ENCODE assay signal across 8 cellular contexts in genomic region chr2:170361359-170361936, GRCh38.
DNase-seq lines count a peak whose midpoint lies in the region; ATAC-seq and TF ChIP-seq lines count a peak whose summit lies in the region.

No MANE protein-coding gene starts in this region.

- no peaks in the 10 kb centered on the region for H3K9me3 Mint-ChIP-seq in memory B cell

- TF ChIP-seq EP300 in gastroesophageal sphincter (IDR thresholded peaks at IDR 0.05), result no peak

- intact Hi-C loops in dorsolateral prefrontal cortex (cut with DNase I), result no loop called here

- H3K27ac ChIP-seq in WERI-Rb-1 (no peak overlapping the region), dorsolateral prefrontal cortex (no peak overlapping the region), gastroesophageal sphincter (no peak overlapping the region)

- peak; percentile 54 for ATAC-seq in GM18867 (IDR thresholded peaks at IDR 0.05; ENCODE audit: unreplicated experiment)
- ATAC-seq in memory B cell (ENCODE audit: low read depth), result peak; percentile 51
- no peak for ATAC-seq in gastroesophageal sphincter

- H3K27me3 Mint-ChIP-seq in memory B cell, result peaks cover 5% of the 10 kb centered on the region

- H3K27me3 ChIP-seq in WERI-Rb-1 (ENCODE audit: insufficient read depth, low read depth, severe bottlenecking) (no peaks in the 10 kb centered on the region), dorsolateral prefrontal cortex (peaks cover 0 to 39% (median 8%) of the 10 kb centered on the region in 45 donors), gastroesophageal sphincter (peaks cover 47% of the 10 kb centered on the region)

- TF ChIP-seq CTCF in NB4 (IDR thresholded peaks at IDR 0.05; ENCODE audit: low read depth, low read length) (peak; percentile 90), WERI-Rb-1 (IDR thresholded peaks at IDR 0.05; ENCODE audit: low read depth, low read length) (peak; percentile 71), dorsolateral prefrontal cortex (IDR thresholded peaks at IDR 0.05 in 54 of 56, conservative IDR thresholded peaks at IDR 0.05 in 2 of 56; ENCODE audit: low read depth in 1 of 56, partially characterized antibody in 56 of 56) (peak in 55 of 56 donors; percentile 24 to 77 (median 57)), gastroesophageal sphincter (IDR thresholded peaks at IDR 0.05) (peak in 2 of 4 experiments; percentile 5 to 50)

- H3K4me1 Mint-ChIP-seq in memory B cell, result peaks cover 3% of the 10 kb centered on the region

- peak; percentile 50 to 53 for DNase-seq in AML-193 (lab: John Stamatoyannopoulos, UW)
- DNase-seq in NB4 (ENCODE audit: low read depth), result peak; percentile 70
- peak; percentile 60 for DNase-seq in WERI-Rb-1
- peak in 4 of 10 donors; percentile 4 to 54 (median 18) for DNase-seq in dorsolateral prefrontal cortex
- DNase-seq in memory B cell (ENCODE audit: low spot score in 2 of 2), result peak; percentile 23 to 30
- DNase-seq in stimulated activated naive CD4-positive, alpha-beta T cell treated with Interleukin-2 at 50 U/mL for 16 hours (lab: John Stamatoyannopoulos, UW), result peak; percentile 18

- H3K9me3 ChIP-seq in WERI-Rb-1 (ENCODE audit: severe bottlenecking) (no peaks in the 10 kb centered on the region), gastroesophageal sphincter (no peaks in the 10 kb centered on the region)

- 3 to 4% methylated on average over 4 of the region's 4 CpGs for WGBS in gastroesophageal sphincter (ENCODE audit: low coverage in 1 of 2), 2 donors

- TF ChIP-seq POLR2A in NB4 (IDR thresholded peaks at IDR 0.05; ENCODE audit: extremely low read depth, insufficient read length) (no peak), gastroesophageal sphincter (IDR thresholded peaks at IDR 0.05) (no peak)

- H3K36me3 Mint-ChIP-seq in memory B cell, result no peaks in the 10 kb centered on the region

- H3K36me3 ChIP-seq in WERI-Rb-1, result no peaks in the 10 kb centered on the region
- H3K36me3 ChIP-seq in gastroesophageal sphincter, result no peaks in the 10 kb centered on the region

- no peak overlapping the region for H3K4me3 ChIP-seq in NB4 (ENCODE audit: low read depth, low read length)
- H3K4me3 ChIP-seq in WERI-Rb-1 (ENCODE audit: low read depth, low read length), result no peak overlapping the region
- H3K4me3 ChIP-seq in dorsolateral prefrontal cortex, result no peak overlapping the region
- no peak overlapping the region for H3K4me3 ChIP-seq in gastroesophageal sphincter

- no peak overlapping the region for H3K27ac Mint-ChIP-seq in memory B cell

- H3K4me1 ChIP-seq in gastroesophageal sphincter, result peaks cover 0 to 6% (median 0%) of the 10 kb centered on the region in 3 donors

- no peak overlapping the region for H3K4me3 Mint-ChIP-seq in memory B cell
